Comparison of ENCODE assay signal across 7 cellular contexts in the genomic region with DNA sequence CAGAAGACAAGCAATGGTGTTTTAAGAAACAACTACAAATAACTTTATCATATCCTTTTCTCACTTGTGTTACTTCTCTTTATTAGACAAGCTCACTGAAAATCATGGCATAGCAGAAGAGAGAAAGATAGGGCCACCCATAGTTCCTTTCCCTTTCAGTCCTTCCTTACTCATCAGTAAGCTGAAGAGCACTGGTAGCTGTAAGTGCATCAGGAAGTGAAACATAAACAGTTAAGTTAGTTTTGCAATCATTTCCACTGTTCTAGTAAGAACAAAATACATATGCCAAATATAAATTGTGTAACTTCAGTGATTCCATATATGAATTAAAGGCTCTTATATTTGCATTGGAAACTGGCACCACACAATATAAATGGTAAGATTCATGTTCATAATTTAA.
DNase-seq lines count a peak whose midpoint lies in the region; ATAC-seq and TF ChIP-seq lines count a peak whose summit lies in the region.

No MANE protein-coding gene starts in this region.

- intact Hi-C loops in colonic mucosa (cut with DNase I) = no loop called here

- peak in 1 of 4 donors; percentile 61 for TF ChIP-seq EP300 in upper lobe of left lung (IDR thresholded peaks at IDR 0.05)

- H3K4me1 ChIP-seq in upper lobe of left lung (peaks cover 21 to 29% (median 24%) of the 10 kb centered on the region in 4 donors), colonic mucosa (no peaks in the 10 kb centered on the region)

- H3K9me3 ChIP-seq in upper lobe of left lung = no peaks in the 10 kb centered on the region
- H3K9me3 ChIP-seq in colonic mucosa = no peaks in the 10 kb centered on the region

- H3K27ac ChIP-seq in upper lobe of left lung (peak overlapping the region; percentile 61 to 85 (median 72)), colonic mucosa (no peak overlapping the region)

- peak; percentile 78 to 83 for DNase-seq in cardiac fibroblast (ENCODE audit: low read depth in 2 of 2)
- no peak for DNase-seq in upper lobe of left lung
- DNase-seq in foreskin melanocyte = no peak
- DNase-seq in NCI-H1930 (lab: John Stamatoyannopoulos, UW) = no peak
- no peak for DNase-seq in colonic mucosa

- H3K9ac ChIP-seq in colonic mucosa (ENCODE audit: low read depth in 2 of 2, low read length in 2 of 2) = no peak overlapping the region

- H3K27me3 ChIP-seq in upper lobe of left lung = no peaks in the 10 kb centered on the region
- H3K27me3 ChIP-seq in colonic mucosa = no peaks in the 10 kb centered on the region

- no peak overlapping the region for H3K4me3 ChIP-seq in cardiac fibroblast (replicated peaks in 1 of 2; ENCODE audit: low read depth in 2 of 2, low read length in 2 of 2)
- H3K4me3 ChIP-seq in upper lobe of left lung = no peak overlapping the region
- no peak overlapping the region for H3K4me3 ChIP-seq in colonic mucosa

- no peak for TF ChIP-seq CTCF in cardiac fibroblast (IDR thresholded peaks at IDR 0.05; ENCODE audit: low read depth, low read length)
- TF ChIP-seq CTCF in upper lobe of left lung (IDR thresholded peaks at IDR 0.05) = no peak
- no peak for TF ChIP-seq CTCF in colonic mucosa (IDR thresholded peaks at IDR 0.05)

- peak; percentile 86 for ATAC-seq in GM19452 (IDR thresholded peaks at IDR 0.05; ENCODE audit: unreplicated experiment)
- peak; percentile 95 for ATAC-seq in HG03175 (IDR thresholded peaks at IDR 0.05; ENCODE audit: unreplicated experiment)
- peak in 1 of 2 donors; percentile 80 for ATAC-seq in upper lobe of left lung (ENCODE audit: low FRiP score in 2 of 2)

- no peak for TF ChIP-seq POLR2A in upper lobe of left lung (IDR thresholded peaks at IDR 0.05)

- no peaks in the 10 kb centered on the region for H3K36me3 ChIP-seq in upper lobe of left lung
- H3K36me3 ChIP-seq in colonic mucosa = no peaks in the 10 kb centered on the region

Comparison
In these comparisons a context has a peak if more than half of its experiments do, and no peak if none do; other contexts are left out.
1. DNase-seq: peak in cardiac fibroblast (2 of 2); none in upper lobe of left lung (0 of 2), foreskin melanocyte (single experiment), NCI-H1930 (0 of 2) and colonic mucosa (single experiment).